Comparison of ENCODE assay signal across 24 cellular contexts in genomic region chr19:41421973-41422372, GRCh38. TPM values are rescaled to one million over a fixed set of nuclear protein-coding genes. Genes with fewer than 3 reads are reported as not detected.
"Had no signal": no experiment of that assay in that cellular context is flagged by ENCODE, and none has a peak within 500 bp of the region (broad histone marks: within the 10 kb centered on the region; RNA-seq: fewer than 3 reads in every experiment).

No MANE protein-coding gene starts in this region.

- H3K4me3 Mint-ChIP-seq: activated CD4-positive, alpha-beta memory T cell treated with anti-CD3 and anti-CD28 coated beads for 36 hours; activated naive CD4-positive, alpha-beta T cell treated with anti-CD3 and anti-CD28 coated beads, Interleukin-2, amount 10 ng/mL, durations not matched to agents 7 days and 5 days; activated T-cell treated with anti-CD3 and anti-CD28 coated beads, Interleukin-2, amount 50 U/mL, for 24 hours; effector memory CD8-positive, alpha-beta T cell; natural killer cell treated with Interleukin-12 subunit alpha and Interleukin-12 subunit beta and Interleukin-15 and Interleukin-18, amount 100 ng/mL, for 72 hours; stimulated activated naive CD8-positive, alpha-beta T cell treated with anti-CD3 and anti-CD28 coated beads, Interleukin-15, amount 100 ng/mL, for 72 hours; WTC11 had no signal

- ATAC-seq: effector memory CD8-positive, alpha-beta T cell; lower lobe of right lung; natural killer cell treated with Interleukin-12 subunit alpha and Interleukin-12 subunit beta and Interleukin-15 and Interleukin-18, amount 100 ng/mL, for 72 hours; stimulated activated naive CD8-positive, alpha-beta T cell treated with anti-CD3 and anti-CD28 coated beads, Interleukin-15, amount 100 ng/mL, for 72 hours; WTC11 had no signal

- H3K27ac Mint-ChIP-seq: activated CD4-positive, alpha-beta memory T cell treated with anti-CD3 and anti-CD28 coated beads for 36 hours; stimulated activated naive CD8-positive, alpha-beta T cell treated with anti-CD3 and anti-CD28 coated beads, Interleukin-15, amount 100 ng/mL, for 72 hours; WTC11 had no signal

- H3K9me3 Mint-ChIP-seq: activated CD4-positive, alpha-beta memory T cell treated with anti-CD3 and anti-CD28 coated beads for 36 hours; activated naive CD4-positive, alpha-beta T cell treated with anti-CD3 and anti-CD28 coated beads, Interleukin-2, amount 10 ng/mL, durations not matched to agents 7 days and 5 days; activated T-cell treated with anti-CD3 and anti-CD28 coated beads, Interleukin-2, amount 50 U/mL, for 24 hours; effector memory CD8-positive, alpha-beta T cell; natural killer cell treated with Interleukin-12 subunit alpha and Interleukin-12 subunit beta and Interleukin-15 and Interleukin-18, amount 100 ng/mL, for 72 hours; stimulated activated naive CD8-positive, alpha-beta T cell treated with anti-CD3 and anti-CD28 coated beads, Interleukin-15, amount 100 ng/mL, for 72 hours; WTC11 had no signal

- H3K36me3 Mint-ChIP-seq: natural killer cell treated with Interleukin-12 subunit alpha and Interleukin-12 subunit beta and Interleukin-15 and Interleukin-18, amount 100 ng/mL, for 72 hours had no signal

- H3K4me3 ChIP-seq: lower lobe of right lung, suprapubic skin had no signal

- H3K27ac ChIP-seq: lower lobe of right lung, suprapubic skin had no signal

- H3K9me3 ChIP-seq: lower lobe of right lung, suprapubic skin had no signal

- H3K27me3 ChIP-seq: suprapubic skin had no signal

- DNase-seq: activated CD4-positive, alpha-beta memory T cell treated with anti-CD3 and anti-CD28 coated beads for 36 hours; activated CD4-positive, alpha-beta T cell treated with anti-CD3 and anti-CD28 coated beads for 4 hours; activated naive CD4-positive, alpha-beta T cell treated with anti-CD3 and anti-CD28 coated beads, Interleukin-2, amount 10 ng/mL, durations not matched to agents 7 days and 5 days; activated T-cell treated with anti-CD3 and anti-CD28 coated beads, Interleukin-2, amount 50 U/mL, for 24 hours; aorta; cerebellar nuclear complex; effector memory CD8-positive, alpha-beta T cell; foreskin fibroblast; hippocampal formation; lower lobe of right lung; occipital lobe; stimulated activated CD4-positive, alpha-beta T cell treated with anti-CD3 and anti-CD28 coated beads, Interleukin-2, amount 100 ng/mL, for 24 hours; stimulated activated naive CD8-positive, alpha-beta T cell treated with anti-CD3 and anti-CD28 coated beads, Interleukin-15, amount 100 ng/mL, for 72 hours; SW 1271; trophoblast cell had no signal

- FAIRE-seq: islet of Langerhans, TTC549 had no signal

RNA-seq across cellular contexts. Expression of gene ERICH4, which starts 21.0 kb away (rescaled TPM):
- total RNA-seq: activated CD4-positive, alpha-beta memory T cell treated with anti-CD3 and anti-CD28 coated beads for 36 hours; aorta; glomerular endothelial cell; left colon; lower lobe of right lung; natural killer cell treated with Interleukin-12 subunit alpha and Interleukin-12 subunit beta and Interleukin-15 and Interleukin-18, amount 100 ng/mL, for 72 hours; occipital lobe; posterior vena cava; suprapubic skin; T-helper 2 cell treated with Interferon-gamma antibody and Interleukin-4, amounts not matched to agents 100 ng/mL and 5 ng/mL, for 36 hours had no signal
